1 cellular context compared by ENCODE assay signal in genomic region chr9:111013250-111013649, GRCh38.
TF ChIP-seq lines count a peak whose summit lies in the region.

No MANE protein-coding gene starts in this region.

TF ChIP-seq in GM12878, 131 proteins besides CTCF, POLR2A, EP300 and RAD21 (continued from another document):
- TF ChIP-seq ZNF687 (IDR thresholded peaks at IDR 0.05) (peak; percentile 12; the same call in 1 of the 2 replicates), FOS (IDR thresholded peaks at IDR 0.05; ENCODE audit: borderline replicate concordance, extremely low read depth, insufficient read length) (no peak), BCL11A (IDR thresholded peaks at IDR 0.05; ENCODE audit: low read depth, low read length) (peak; percentile 95; the same call in 1 of the 2 replicates), RUNX3 (IDR thresholded peaks at IDR 0.05; ENCODE audit: low read length) (no peak; the same call in 1 of the 2 replicates), PAX8 (IDR thresholded peaks at IDR 0.05) (no peak), KDM1A (IDR thresholded peaks at IDR 0.05; ENCODE audit: borderline replicate concordance) (no peak), ETV6 (conservative IDR thresholded peaks at IDR 0.05 in 1 of 2, IDR thresholded peaks at IDR 0.05 in 1 of 2; ENCODE audit: borderline replicate concordance in 1 of 2, low read depth in 1 of 2) (no peak), E4F1 (IDR thresholded peaks at IDR 0.05; ENCODE audit: borderline replicate concordance, partially characterized antibody) (no peak), SUPT20H (IDR thresholded peaks at IDR 0.05; ENCODE audit: borderline replicate concordance, control insufficient read depth, low read depth, low read length) (no peak), KAT2A (conservative IDR thresholded peaks at IDR 0.05; ENCODE audit: control insufficient read depth, low read depth, low read length) (no peak), NR2C1 (IDR thresholded peaks at IDR 0.05) (peak; percentile 37; the same call in 1 of the 2 replicates), IKZF1 (conservative IDR thresholded peaks at IDR 0.05) (peak; percentile 69), POU2F2 (IDR thresholded peaks at IDR 0.05; ENCODE audit: borderline replicate concordance, low read depth, low read length) (peak; percentile 31; the same call in 1 of the 3 replicates), NBN (IDR thresholded peaks at IDR 0.05) (peak; percentile 56; the same call in 1 of the 2 replicates), MAX (IDR thresholded peaks at IDR 0.05; ENCODE audit: low read depth, low read length) (no peak), PML (IDR thresholded peaks at IDR 0.05; ENCODE audit: low read length) (no peak), ZNF24 (IDR thresholded peaks at IDR 0.05) (peak; percentile 12; the same call in 1 of the 2 replicates), DPF2 (IDR thresholded peaks at IDR 0.05) (peak; percentile 75), IKZF2 (IDR thresholded peaks at IDR 0.05) (peak; percentile 59 to 75; a peak in 2 of 4 replicates), BMI1 (IDR thresholded peaks at IDR 0.05; ENCODE audit: borderline replicate concordance) (peak; percentile 68), RAD51 (IDR thresholded peaks at IDR 0.05) (peak; percentile 72), ZSCAN29 (IDR thresholded peaks at IDR 0.05) (no peak), NFIC (IDR thresholded peaks at IDR 0.05; ENCODE audit: low read depth, low read length) (no peak), MYB (IDR thresholded peaks at IDR 0.05; ENCODE audit: borderline replicate concordance, low read depth, low read length) (no peak), MEF2A (IDR thresholded peaks at IDR 0.05; ENCODE audit: insufficient read depth, low read depth, low read length) (no peak), NFYA (IDR thresholded peaks at IDR 0.05; ENCODE audit: borderline replicate concordance, low read depth, low read length) (no peak), MTA3 (IDR thresholded peaks at IDR 0.05; ENCODE audit: borderline replicate concordance, low read length) (no peak), MTA2 (IDR thresholded peaks at IDR 0.05; ENCODE audit: low read depth) (peak; percentile 100), USF2 (IDR thresholded peaks at IDR 0.05; ENCODE audit: borderline replicate concordance, low read depth, low read length) (no peak), ELK1 (IDR thresholded peaks at IDR 0.05; ENCODE audit: low read depth, low read length) (no peak), MXI1 (IDR thresholded peaks at IDR 0.05; ENCODE audit: low read depth, low read length) (no peak), ASH2L (IDR thresholded peaks at IDR 0.05; ENCODE audit: borderline replicate concordance, low read depth) (no peak), ATF7 (IDR thresholded peaks at IDR 0.05; ENCODE audit: low read depth) (peak; percentile 52; the same call in 1 of the 2 replicates), ZNF217 (IDR thresholded peaks at IDR 0.05) (peak; percentile 93), CHD1 (IDR thresholded peaks at IDR 0.05; ENCODE audit: low read depth, low read length) (no peak), YBX1 (IDR thresholded peaks at IDR 0.05) (no peak), ESRRA (IDR thresholded peaks at IDR 0.05; ENCODE audit: low read length) (no peak), SMC3 (IDR thresholded peaks at IDR 0.05; ENCODE audit: borderline replicate concordance, low read length) (no peak), SKIL (IDR thresholded peaks at IDR 0.05; ENCODE audit: low read depth, poor library complexity, severe bottlenecking) (peak; percentile 82), MEF2B (IDR thresholded peaks at IDR 0.05; ENCODE audit: partially characterized antibody, poor library complexity, severe bottlenecking) (peak; percentile 97), STAT1 (conservative IDR thresholded peaks at IDR 0.05) (no peak), TCF3 (IDR thresholded peaks at IDR 0.05; ENCODE audit: borderline replicate concordance, insufficient read depth, low read depth, low read length) (no peak), SP1 (IDR thresholded peaks at IDR 0.05; ENCODE audit: low read depth, low read length) (no peak), TBL1XR1 (IDR thresholded peaks at IDR 0.05; ENCODE audit: low read depth, low read length) (no peak), MLLT1 (IDR thresholded peaks at IDR 0.05) (0 out of 2 replicates have a peak, but pooled peaks have one; percentile 57), RELA (IDR thresholded peaks at IDR 0.05; ENCODE audit: borderline replicate concordance, partially characterized antibody) (no peak), ZZZ3 (IDR thresholded peaks at IDR 0.05; ENCODE audit: control insufficient read depth, insufficient read length, low read depth) (no peak), BACH1 (IDR thresholded peaks at IDR 0.05; ENCODE audit: borderline replicate concordance) (peak; percentile 58; the same call in 1 of the 2 replicates)
